ENCODE assay signal across 8 cellular contexts in the genomic region with DNA sequence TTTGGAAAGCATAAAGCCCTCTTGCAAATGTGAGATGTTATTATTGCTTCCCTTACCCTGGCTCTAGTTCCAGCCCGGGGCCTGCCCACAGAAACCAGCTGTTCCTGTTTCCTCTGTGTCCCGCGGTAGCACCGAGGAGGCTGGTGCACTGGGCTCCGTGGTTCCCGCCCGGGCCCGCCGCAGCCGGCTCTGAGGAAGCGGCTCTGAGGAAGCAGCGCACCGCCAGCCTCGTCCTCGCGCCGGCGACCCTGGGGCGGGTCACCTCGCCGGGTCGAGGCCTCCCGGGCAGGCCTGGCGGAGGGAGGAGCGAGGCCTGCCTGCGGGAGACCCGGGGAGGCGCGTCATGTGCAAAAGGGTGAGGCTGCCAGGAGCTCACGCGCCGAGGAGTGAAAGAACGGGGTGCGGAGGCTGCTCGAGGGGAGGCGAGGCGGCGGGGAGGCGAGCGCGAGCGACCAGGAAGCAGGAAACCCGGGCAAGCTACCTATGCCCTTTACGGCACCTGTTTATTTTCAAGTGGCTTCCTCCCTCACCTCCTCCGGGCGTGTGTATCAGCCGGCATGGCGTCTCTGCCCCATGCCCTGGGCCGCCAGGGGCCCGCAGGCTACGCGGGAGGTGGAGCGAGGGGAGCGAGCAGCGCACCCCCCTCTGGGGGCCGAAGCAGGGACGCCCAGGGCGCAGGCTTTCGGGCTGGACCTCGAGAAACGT.
DNase-seq lines count a peak whose midpoint lies in the region; ATAC-seq, FAIRE-seq and TF ChIP-seq lines count a peak whose summit lies in the region.

No MANE protein-coding gene starts in this region.

- peaks cover 10% of the 10 kb centered on the region for H3K9me3 Mint-ChIP-seq in activated naive CD8-positive, alpha-beta T cell treated with anti-CD3 and anti-CD28 coated beads for 36 hours

- H3K4me3 ChIP-seq in RWPE2 (ENCODE audit: severe bottlenecking) = peak overlapping the region; percentile 37
- H3K4me3 ChIP-seq in heart right ventricle = peak overlapping the region; percentile 40 to 70 (median 62)

- H3K27ac ChIP-seq in RWPE2 (ENCODE audit: poor library complexity, severe bottlenecking) (no peak overlapping the region), heart right ventricle (peak overlapping the region in 5 of 10 donors; percentile 30 to 81 (median 62))

- H3K4me1 ChIP-seq in RWPE2 (ENCODE audit: insufficient read depth, poor library complexity, severe bottlenecking) (peaks cover 4% of the 10 kb centered on the region), heart right ventricle (peaks cover 0 to 18% (median 5%) of the 10 kb centered on the region in 9 donors)

- peaks cover 7% of the 10 kb centered on the region for H3K36me3 Mint-ChIP-seq in activated naive CD8-positive, alpha-beta T cell treated with anti-CD3 and anti-CD28 coated beads for 36 hours

- H3K4me3 Mint-ChIP-seq in activated naive CD8-positive, alpha-beta T cell treated with anti-CD3 and anti-CD28 coated beads for 36 hours = peak overlapping the region; percentile 63

- FAIRE-seq in urothelium cell line (lab: Jason Lieb, UNC) = no peak

- H3K36me3 ChIP-seq in RWPE2 (ENCODE audit: low read depth) = no peaks in the 10 kb centered on the region
- H3K36me3 ChIP-seq in heart right ventricle = no peaks in the 10 kb centered on the region

- whole genome bisulfite sequencing in heart right ventricle, 2 donors = 1% methylated on average over 61 of the region's 61 CpGs

- no peaks in the 10 kb centered on the region for H3K27me3 Mint-ChIP-seq in activated naive CD8-positive, alpha-beta T cell treated with anti-CD3 and anti-CD28 coated beads for 36 hours

- DNase-seq in AG08395 (ENCODE audit: low spot score) (peak; percentile 41), RWPE2 (ENCODE audit: low spot score) (peak; percentile 62), heart right ventricle (peak; percentile 25 to 65), posterior cingulate gyrus (peak; percentile 40 to 93 (median 62)), urothelium cell line (ENCODE audit: low spot score) (peak; percentile 80)
- DNase-seq in activated naive CD8-positive, alpha-beta T cell treated with anti-CD3 and anti-CD28 coated beads for 36 hours = peak; percentile 59

- TF ChIP-seq CTCF in RWPE2 (IDR thresholded peaks at IDR 0.05; ENCODE audit: poor library complexity, severe bottlenecking) (no peak), heart right ventricle (IDR thresholded peaks at IDR 0.05) (peak in 5 of 9 donors; percentile 8 to 33 (median 23))

- H3K27me3 ChIP-seq in RWPE2 (ENCODE audit: insufficient read depth, poor library complexity, severe bottlenecking) (no peaks in the 10 kb centered on the region), heart right ventricle (no peaks in the 10 kb centered on the region)

- peak; percentile 68 for ATAC-seq in GM18870 (IDR thresholded peaks at IDR 0.05; ENCODE audit: unreplicated experiment)
- peak; percentile 71 for ATAC-seq in HG03139 (IDR thresholded peaks at IDR 0.05; ENCODE audit: unreplicated experiment)
- ATAC-seq in RWPE2 (ENCODE audit: low read depth) = peak; percentile 85
- ATAC-seq in heart right ventricle = peak; percentile 79 to 90 (median 85)

- H3K4me1 Mint-ChIP-seq in activated naive CD8-positive, alpha-beta T cell treated with anti-CD3 and anti-CD28 coated beads for 36 hours = peaks cover 10% of the 10 kb centered on the region

- H3K9me3 ChIP-seq in RWPE2 (ENCODE audit: severe bottlenecking) (no peaks in the 10 kb centered on the region), heart right ventricle (no peaks in the 10 kb centered on the region)

- intact Hi-C loops in heart right ventricle (cut with DNase I) = no loop called here
- intact Hi-C loops in posterior cingulate gyrus (cut with DNase I) = no loop called here

- H3K27ac Mint-ChIP-seq in activated naive CD8-positive, alpha-beta T cell treated with anti-CD3 and anti-CD28 coated beads for 36 hours = peak overlapping the region; percentile 23
